In the genomic region with DNA sequence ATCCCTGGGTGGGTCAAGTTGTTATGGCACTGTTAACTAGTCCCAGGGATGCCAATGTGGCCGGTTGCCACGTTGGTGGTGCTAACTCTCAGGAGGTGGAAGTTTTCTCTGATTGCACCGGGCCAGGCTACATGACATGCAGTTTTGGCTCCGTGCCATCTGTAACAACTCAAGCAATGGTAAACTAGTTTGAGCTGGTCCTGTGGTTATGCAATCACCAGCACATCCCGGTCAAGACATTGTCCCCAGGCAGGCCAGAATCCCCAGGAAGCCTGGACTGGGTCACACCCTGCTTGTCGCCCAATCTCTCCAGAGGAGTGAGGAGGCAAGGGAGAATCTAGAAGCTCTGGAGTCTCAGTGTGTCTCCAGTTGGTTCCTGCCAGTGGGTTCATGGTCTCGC, we compare ENCODE assay signal across 15 cellular contexts. TPM values are rescaled to one million over a fixed set of nuclear protein-coding genes. Genes with fewer than 3 reads are reported as not detected.
A peak's percentile ranks its signal among the peaks of the same experiment; 100 is the strongest.
DNase-seq lines count a peak whose midpoint lies in the region; ATAC-seq and TF ChIP-seq lines count a peak whose summit lies in the region.
"Had no signal": no experiment of that assay in that cellular context is flagged by ENCODE, and none has a peak within 500 bp of the region (broad histone marks: within the 10 kb centered on the region; RNA-seq: fewer than 3 reads in every experiment).

No MANE protein-coding gene starts in this region.

- ATAC-seq in lower lobe of right lung (no peak), GM18498 (IDR thresholded peaks at IDR 0.05; ENCODE audit: unreplicated experiment) (no peak), HG02678 (IDR thresholded peaks at IDR 0.05; ENCODE audit: unreplicated experiment) (no peak)
- ATAC-seq: naive thymus-derived CD8-positive, alpha-beta T cell had no signal

- H3K36me3 ChIP-seq in lower lobe of right lung: no peaks in the 10 kb centered on the region

- peak; percentile 18 for DNase-seq in DMS 273 (lab: John Stamatoyannopoulos, UW; ENCODE audit: unreplicated experiment)
- DNase-seq in DMS 273 treated with DMSO at 0.1 percent for 48 hours (lab: John Stamatoyannopoulos, UW): no peak
- peak; percentile 8 for DNase-seq in NCI-H2171 treated with DMSO at 0.1 percent for 48 hours (lab: John Stamatoyannopoulos, UW)
- peak; percentile 91 for DNase-seq in epithelial cell of esophagus (ENCODE audit: low read depth)
- DNase-seq in renal cortical epithelial cell (ENCODE audit: low read depth): peak; percentile 81
- DNase-seq in lower lobe of right lung: no peak
- DNase-seq: activated CD4-positive, alpha-beta T cell treated with anti-CD3 and anti-CD28 coated beads for 4 hours; effector CD8-positive, alpha-beta T cell; naive thymus-derived CD8-positive, alpha-beta T cell; NCI-H146; T-helper 1 cell had no signal

- no peak overlapping the region for H3K27ac ChIP-seq in lower lobe of right lung
- H3K27ac ChIP-seq: 22Rv1 had no signal

- H3K4me1 ChIP-seq in lower lobe of right lung: no peaks in the 10 kb centered on the region

- no peaks in the 10 kb centered on the region for H3K27me3 ChIP-seq in lower lobe of right lung (ENCODE audit: low read depth)

- H3K9me3 ChIP-seq in lower lobe of right lung: no peaks in the 10 kb centered on the region

- intact Hi-C loops in lower lobe of right lung (cut with DNase I): no loop called here

- no peak for TF ChIP-seq CTCF in epithelial cell of esophagus (IDR thresholded peaks at IDR 0.05; ENCODE audit: insufficient read depth, low read depth, low read length, missing control alignments)
- TF ChIP-seq CTCF in lower lobe of right lung (IDR thresholded peaks at IDR 0.05): no peak

- no peak overlapping the region for H3K4me3 ChIP-seq in epithelial cell of esophagus (ENCODE audit: low read length)
- H3K4me3 ChIP-seq in lower lobe of right lung: no peak overlapping the region

RNA-seq across cellular contexts. Expression of a gene that starts 10.1 kb away (rescaled TPM):
- not detected in 2 replicates for total RNA-seq in renal cortical epithelial cell
- 2.8 TPM for total RNA-seq in lower lobe of right lung
- total RNA-seq: naive thymus-derived CD8-positive, alpha-beta T cell had no signal

RNA-seq across cellular contexts. Expression of a gene that starts 22.2 kb away (rescaled TPM):
- 10.1 and 12.5 TPM in 2 replicates for total RNA-seq in renal cortical epithelial cell
- total RNA-seq in lower lobe of right lung: 33.6 TPM
- total RNA-seq: CD8-positive, alpha-beta memory T cell; naive thymus-derived CD8-positive, alpha-beta T cell had no signal

RNA-seq across cellular contexts. Expression of a gene that starts 35.9 kb away (rescaled TPM):
- not detected in 2 replicates for total RNA-seq in renal cortical epithelial cell
- total RNA-seq in lower lobe of right lung: 2.0 TPM

RNA-seq across cellular contexts. Expression of a gene that starts 52.7 kb away (rescaled TPM):
- total RNA-seq in renal cortical epithelial cell: 60.6 and 78.1 TPM in 2 replicates
- total RNA-seq in lower lobe of right lung: 37.0 TPM

RNA-seq across cellular contexts. Expression of a gene that starts 52.8 kb away (rescaled TPM):
- total RNA-seq in renal cortical epithelial cell: 53.3 and 95.2 TPM in 2 replicates
- 37.2 TPM for total RNA-seq in lower lobe of right lung

Comparison
In these comparisons a context has a peak if more than half of its experiments do, and no peak if none do; other contexts are left out.
1. DNase-seq: peak in DMS 273 (single experiment), NCI-H2171 treated with DMSO at 0.1 percent for 48 hours (single experiment), epithelial cell of esophagus (single experiment) and renal cortical epithelial cell (single experiment); none in DMS 273 treated with DMSO at 0.1 percent for 48 hours (single experiment) and lower lobe of right lung (single experiment).